Comparison of ENCODE assay signal across 17 cellular contexts in the genomic region with DNA sequence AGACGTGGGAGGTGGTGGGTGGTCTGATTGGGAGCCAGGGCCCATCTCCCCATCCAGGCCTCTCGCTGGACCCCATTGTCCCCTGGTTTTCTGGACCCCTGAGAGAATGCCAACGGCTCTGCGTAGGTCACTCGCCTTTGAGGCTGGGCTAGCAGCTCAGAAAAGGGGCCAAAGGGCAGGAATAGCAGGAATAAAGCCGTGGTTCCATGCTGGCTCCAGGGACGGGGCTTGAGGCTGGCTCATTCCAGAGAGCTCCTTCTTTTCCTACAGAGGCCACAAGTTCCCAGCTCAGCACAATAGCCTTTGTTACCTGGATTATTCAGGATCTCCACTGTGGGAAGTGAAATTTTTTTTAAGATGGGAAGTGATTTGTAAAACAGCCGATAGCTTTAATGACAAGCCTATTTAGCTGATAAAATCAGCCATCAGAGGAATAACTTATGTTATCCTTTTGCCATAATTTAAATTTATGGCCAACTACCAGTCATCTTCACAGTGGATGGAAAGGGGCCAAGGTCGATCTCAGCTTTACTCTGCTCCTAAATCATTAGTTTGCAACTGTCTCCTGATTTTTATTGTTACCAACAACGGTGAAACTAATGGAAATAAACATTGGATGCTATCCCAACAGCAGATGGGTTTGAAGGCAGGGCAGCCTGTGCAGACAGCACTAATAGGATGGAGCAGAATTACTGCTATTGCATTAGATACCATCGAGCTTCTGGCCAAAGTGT.
DNase-seq lines count a peak whose midpoint lies in the region; ATAC-seq and TF ChIP-seq lines count a peak whose summit lies in the region.
"Had no signal": no experiment of that assay in that cellular context is flagged by ENCODE, and none has a peak within 500 bp of the region (broad histone marks: within the 10 kb centered on the region; RNA-seq: fewer than 3 reads in every experiment).

No MANE protein-coding gene starts in this region.

- no peaks in the 10 kb centered on the region for H3K79me1 ChIP-seq in neuronal stem cell (ENCODE audit: low read depth, low read length)

- H2AK5ac ChIP-seq in neuronal stem cell (ENCODE audit: low read depth, low read length): peak overlapping the region; percentile 0

- H3K27me3 ChIP-seq in neuronal stem cell (ENCODE audit: control insufficient read depth in 3 of 3, insufficient read depth in 3 of 3, low read depth in 1 of 3, low read length in 3 of 3): peaks cover 0 to 9% (median 0%) of the 10 kb centered on the region in 3 experiments
- H3K27me3 ChIP-seq: Peyer's patch had no signal

- no peak overlapping the region for H3K4me2 ChIP-seq in neuronal stem cell (ENCODE audit: insufficient read depth, low read length, poor library complexity, severe bottlenecking)

- TF ChIP-seq CTCF in omental fat pad (IDR thresholded peaks at IDR 0.05): no peak

- no peak overlapping the region for H2BK5ac ChIP-seq in neuronal stem cell (ENCODE audit: low read length)

- H3K4me1 ChIP-seq in neuronal stem cell (ENCODE audit: control insufficient read depth in 2 of 2, insufficient read depth in 1 of 2, low read depth in 1 of 2, low read length in 2 of 2): peaks cover 9% of the 10 kb centered on the region in 2 donors
- H3K4me1 ChIP-seq: HAP-1, Peyer's patch had no signal

- no peaks in the 10 kb centered on the region for H3K36me3 ChIP-seq in neuronal stem cell (replicated peaks in 1 of 2; ENCODE audit: control insufficient read depth in 2 of 2, insufficient read depth in 2 of 2, low read length in 2 of 2)
- H3K36me3 ChIP-seq: Peyer's patch had no signal

- H3K18ac ChIP-seq in neuronal stem cell (ENCODE audit: low read length): peak overlapping the region; percentile 79

- H3K23ac ChIP-seq in neuronal stem cell (ENCODE audit: low read depth, low read length, poor library complexity): no peak overlapping the region

- peak overlapping the region; percentile 73 for H2AFZ ChIP-seq in neuronal stem cell (ENCODE audit: low read length)

- no peak overlapping the region for H3K4me3 ChIP-seq in neuronal stem cell (ENCODE audit: low read length in 2 of 2)
- H3K4me3 ChIP-seq: HAP-1, K562, Peyer's patch, SK-N-MC had no signal

- H4K91ac ChIP-seq in neuronal stem cell (ENCODE audit: low read depth, low read length, poor library complexity): no peak overlapping the region

- WGBS in neuronal stem cell (ENCODE audit: extremely low coverage in 2 of 2, insufficient read length in 2 of 2, insufficient replicate concordance in 1 of 2), 2 donors: no CpG with 5 or more reads among the region's 11 CpGs

- DNase-seq in DMS 273 (lab: John Stamatoyannopoulos, UW; ENCODE audit: unreplicated experiment) (peak; percentile 51), DMS 273 treated with DMSO at 0.1 percent for 48 hours (lab: John Stamatoyannopoulos, UW) (no peak), NCI-H446 treated with DMSO at 0.1 percent for 48 hours (lab: John Stamatoyannopoulos, UW) (peak; percentile 42), cerebellum (ENCODE audit: low spot score) (peak; percentile 60), neuronal stem cell (ENCODE audit: low spot score) (peak; percentile 21), omental fat pad (ENCODE audit: low spot score) (no peak)
- DNase-seq: Calu3; CD4-positive, alpha-beta memory T cell; DMS79; Peyer's patch; Right ventricle myocardium superior had no signal

- H3K27ac ChIP-seq in neuronal stem cell (replicated peaks; ENCODE audit: low read length): peak overlapping the region; percentile 53
- H3K27ac ChIP-seq: 22Rv1, Peyer's patch, SK-N-MC had no signal

- no peak overlapping the region for H2BK12ac ChIP-seq in neuronal stem cell (ENCODE audit: low read length)

- H4K8ac ChIP-seq in neuronal stem cell (ENCODE audit: low read depth, low read length): no peak overlapping the region

- no peaks in the 10 kb centered on the region for H3K9me3 ChIP-seq in neuronal stem cell (replicated peaks in 1 of 2; ENCODE audit: control insufficient read depth in 2 of 2, insufficient read depth in 1 of 2, low read depth in 1 of 2, low read length in 2 of 2)
- H3K9me3 ChIP-seq: HAP-1, Peyer's patch had no signal

- H3K9ac ChIP-seq in neuronal stem cell (ENCODE audit: low read depth, low read length, poor library complexity): no peak overlapping the region

- no peak overlapping the region for H2BK15ac ChIP-seq in neuronal stem cell (ENCODE audit: low read length)

- no peak overlapping the region for H3K4ac ChIP-seq in neuronal stem cell (ENCODE audit: low read length)

- H3K14ac ChIP-seq in neuronal stem cell (ENCODE audit: low read length): no peak overlapping the region

- ATAC-seq in GM21526 (IDR thresholded peaks at IDR 0.05; ENCODE audit: low FRiP score, unreplicated experiment) (no peak), HG03521 (IDR thresholded peaks at IDR 0.05; ENCODE audit: unreplicated experiment) (no peak), omental fat pad (ENCODE audit: low FRiP score) (no peak)
- ATAC-seq: K562 had no signal

- no peak overlapping the region for H2BK120ac ChIP-seq in neuronal stem cell (ENCODE audit: low read depth, low read length)

Comparison
In these comparisons a context has a peak if more than half of its experiments do, and no peak if none do; other contexts are left out.
1. DNase-seq: peak in DMS 273 (single experiment), NCI-H446 treated with DMSO at 0.1 percent for 48 hours (single experiment), cerebellum (single experiment) and neuronal stem cell (single experiment); none in DMS 273 treated with DMSO at 0.1 percent for 48 hours (single experiment) and omental fat pad (single experiment).